1 cellular context compared by ENCODE assay signal in the genomic region with DNA sequence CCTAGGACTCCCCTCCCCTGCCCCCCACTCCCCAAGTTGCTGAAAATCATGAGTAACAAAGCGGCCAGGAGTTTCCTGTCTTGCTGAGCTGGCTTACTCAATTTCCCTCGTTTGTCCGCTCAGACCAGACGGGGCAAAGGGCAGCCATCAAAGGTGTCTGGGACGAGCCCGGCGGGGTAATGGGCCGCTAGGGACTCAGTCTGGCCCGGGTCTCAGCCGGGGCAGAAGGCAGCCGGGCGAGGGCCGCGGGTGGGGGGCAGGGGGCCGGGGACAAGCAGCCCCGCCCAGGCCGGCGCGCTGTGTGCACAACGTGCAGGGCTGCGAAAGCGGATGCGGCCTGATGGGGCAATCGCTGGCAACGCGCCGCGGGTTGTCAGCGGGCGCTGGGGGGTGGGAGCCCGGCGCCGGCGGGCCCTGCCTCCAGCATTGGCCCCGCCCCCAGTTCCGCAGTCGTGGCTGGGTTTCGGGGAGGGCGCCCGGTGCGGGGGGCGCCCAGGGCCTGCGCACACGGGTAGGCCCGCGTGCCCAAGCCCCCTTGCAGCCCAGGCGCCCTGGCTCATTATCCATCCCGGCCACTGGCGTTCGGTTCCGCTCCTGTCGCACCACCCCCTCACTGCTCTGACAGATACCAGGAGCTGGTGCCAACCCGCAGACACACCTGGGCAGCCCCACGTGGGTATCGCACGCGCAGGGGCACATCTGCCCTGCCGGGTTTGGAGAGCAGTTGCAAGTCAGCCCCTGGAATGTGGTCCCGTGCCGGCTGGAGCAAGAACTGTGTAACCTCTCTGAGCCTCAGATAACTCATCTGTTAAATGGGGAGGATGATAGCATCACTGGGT.
TF ChIP-seq lines count a peak whose summit lies in the region.

No MANE protein-coding gene starts in this region.

TF ChIP-seq in SK-N-SH, 30 proteins besides CTCF, POLR2A, EP300 and RAD21 (continued from another document):
- no peak; the same call in 1 of the 2 replicates for TF ChIP-seq JUND (IDR thresholded peaks at IDR 0.05)
- peak; percentile 49 for TF ChIP-seq MXI1 (IDR thresholded peaks at IDR 0.05; ENCODE audit: low read depth, low read length)
- TF ChIP-seq FOXJ3 (CRISPR knock-in tag; IDR thresholded peaks at IDR 0.05): no peak
- no peak; the same call in 1 of the 2 replicates for TF ChIP-seq SIN3A (IDR thresholded peaks at IDR 0.05; ENCODE audit: borderline replicate concordance, low read depth, low read length)
- no peak for TF ChIP-seq RFX5 (IDR thresholded peaks at IDR 0.05; ENCODE audit: low read length)
- TF ChIP-seq, protein P1, sequence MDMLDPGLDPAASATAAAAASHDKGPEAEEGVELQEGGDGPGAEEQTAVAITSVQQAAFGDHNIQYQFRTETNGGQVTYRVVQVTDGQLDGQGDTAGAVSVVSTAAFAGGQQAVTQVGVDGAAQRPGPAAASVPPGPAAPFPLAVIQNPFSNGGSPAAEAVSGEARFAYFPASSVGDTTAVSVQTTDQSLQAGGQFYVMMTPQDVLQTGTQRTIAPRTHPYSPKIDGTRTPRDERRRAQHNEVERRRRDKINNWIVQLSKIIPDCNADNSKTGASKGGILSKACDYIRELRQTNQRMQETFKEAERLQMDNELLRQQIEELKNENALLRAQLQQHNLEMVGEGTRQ (IDR thresholded peaks at IDR 0.05; ENCODE audit: borderline replicate concordance, low read depth, low read length): no peak
- TF ChIP-seq, protein P2, sequence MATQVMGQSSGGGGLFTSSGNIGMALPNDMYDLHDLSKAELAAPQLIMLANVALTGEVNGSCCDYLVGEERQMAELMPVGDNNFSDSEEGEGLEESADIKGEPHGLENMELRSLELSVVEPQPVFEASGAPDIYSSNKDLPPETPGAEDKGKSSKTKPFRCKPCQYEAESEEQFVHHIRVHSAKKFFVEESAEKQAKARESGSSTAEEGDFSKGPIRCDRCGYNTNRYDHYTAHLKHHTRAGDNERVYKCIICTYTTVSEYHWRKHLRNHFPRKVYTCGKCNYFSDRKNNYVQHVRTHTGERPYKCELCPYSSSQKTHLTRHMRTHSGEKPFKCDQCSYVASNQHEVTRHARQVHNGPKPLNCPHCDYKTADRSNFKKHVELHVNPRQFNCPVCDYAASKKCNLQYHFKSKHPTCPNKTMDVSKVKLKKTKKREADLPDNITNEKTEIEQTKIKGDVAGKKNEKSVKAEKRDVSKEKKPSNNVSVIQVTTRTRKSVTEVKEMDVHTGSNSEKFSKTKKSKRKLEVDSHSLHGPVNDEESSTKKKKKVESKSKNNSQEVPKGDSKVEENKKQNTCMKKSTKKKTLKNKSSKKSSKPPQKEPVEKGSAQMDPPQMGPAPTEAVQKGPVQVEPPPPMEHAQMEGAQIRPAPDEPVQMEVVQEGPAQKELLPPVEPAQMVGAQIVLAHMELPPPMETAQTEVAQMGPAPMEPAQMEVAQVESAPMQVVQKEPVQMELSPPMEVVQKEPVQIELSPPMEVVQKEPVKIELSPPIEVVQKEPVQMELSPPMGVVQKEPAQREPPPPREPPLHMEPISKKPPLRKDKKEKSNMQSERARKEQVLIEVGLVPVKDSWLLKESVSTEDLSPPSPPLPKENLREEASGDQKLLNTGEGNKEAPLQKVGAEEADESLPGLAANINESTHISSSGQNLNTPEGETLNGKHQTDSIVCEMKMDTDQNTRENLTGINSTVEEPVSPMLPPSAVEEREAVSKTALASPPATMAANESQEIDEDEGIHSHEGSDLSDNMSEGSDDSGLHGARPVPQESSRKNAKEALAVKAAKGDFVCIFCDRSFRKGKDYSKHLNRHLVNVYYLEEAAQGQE (IDR thresholded peaks at IDR 0.05; ENCODE audit: low read depth, low read length): no peak
- peak; percentile 32; the same call in 1 of the 2 replicates for TF ChIP-seq ELF1 (IDR thresholded peaks at IDR 0.05)
- no peak for TF ChIP-seq EZH2phosphoT487 (IDR thresholded peaks at IDR 0.05; ENCODE audit: borderline replicate concordance, low read depth)
- TF ChIP-seq NRF1 (IDR thresholded peaks at IDR 0.05; ENCODE audit: low read depth, low read length): no peak
- TF ChIP-seq, protein P3, sequence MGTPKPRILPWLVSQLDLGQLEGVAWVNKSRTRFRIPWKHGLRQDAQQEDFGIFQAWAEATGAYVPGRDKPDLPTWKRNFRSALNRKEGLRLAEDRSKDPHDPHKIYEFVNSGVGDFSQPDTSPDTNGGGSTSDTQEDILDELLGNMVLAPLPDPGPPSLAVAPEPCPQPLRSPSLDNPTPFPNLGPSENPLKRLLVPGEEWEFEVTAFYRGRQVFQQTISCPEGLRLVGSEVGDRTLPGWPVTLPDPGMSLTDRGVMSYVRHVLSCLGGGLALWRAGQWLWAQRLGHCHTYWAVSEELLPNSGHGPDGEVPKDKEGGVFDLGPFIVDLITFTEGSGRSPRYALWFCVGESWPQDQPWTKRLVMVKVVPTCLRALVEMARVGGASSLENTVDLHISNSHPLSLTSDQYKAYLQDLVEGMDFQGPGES (IDR thresholded peaks at IDR 0.05; ENCODE audit: low read depth, low read length): no peak
- no peak for TF ChIP-seq FOXM1 (IDR thresholded peaks at IDR 0.05; ENCODE audit: low read depth)
- 0 out of 2 replicates have a peak, but pooled peaks have one; percentile 38 for TF ChIP-seq YY1 (IDR thresholded peaks at IDR 0.05; ENCODE audit: low read depth)
- peak; percentile 32; the same call in 1 of the 2 replicates for TF ChIP-seq MEF2A (IDR thresholded peaks at IDR 0.05; ENCODE audit: borderline replicate concordance, low read depth)
- peak; percentile 86 for TF ChIP-seq NFIC (IDR thresholded peaks at IDR 0.05; ENCODE audit: borderline replicate concordance)
- TF ChIP-seq, protein P4, sequence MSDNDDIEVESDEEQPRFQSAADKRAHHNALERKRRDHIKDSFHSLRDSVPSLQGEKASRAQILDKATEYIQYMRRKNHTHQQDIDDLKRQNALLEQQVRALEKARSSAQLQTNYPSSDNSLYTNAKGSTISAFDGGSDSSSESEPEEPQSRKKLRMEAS (IDR thresholded peaks at IDR 0.05; ENCODE audit: low read depth): peak; percentile 83
- no peak for TF ChIP-seq TEAD4 (IDR thresholded peaks at IDR 0.05; ENCODE audit: borderline replicate concordance, insufficient read depth)
